ENCODE assay signal across 26 cellular contexts in genomic region chr1:77275194-77275593, GRCh38. TPM values are rescaled to one million over a fixed set of nuclear protein-coding genes. Genes with fewer than 3 reads are reported as not detected.
"Had no signal": no experiment of that assay in that cellular context is flagged by ENCODE, and none has a peak within 500 bp of the region (broad histone marks: within the 10 kb centered on the region; RNA-seq: fewer than 3 reads in every experiment).

No MANE protein-coding gene starts in this region.

- DNase-seq: activated CD4-positive, alpha-beta T cell treated with anti-CD3 and anti-CD28 coated beads for 1 hour; activated CD4-positive, alpha-beta T cell treated with anti-CD3 and anti-CD28 coated beads for 48 hours; activated CD4-positive, alpha-beta T cell treated with anti-CD3 and anti-CD28 coated beads, Interleukin-2, amount 50 U/mL, for 1 hour; activated CD4-positive, alpha-beta T cell treated with anti-CD3 and anti-CD28 coated beads, Interleukin-2, amount 50 U/mL, for 48 hours; activated CD8-positive, alpha-beta memory T cell treated with anti-CD3 and anti-CD28 coated beads for 24 hours; activated CD8-positive, alpha-beta T cell treated with anti-CD3 and anti-CD28 coated beads for 36 hours; activated effector memory CD4-positive, alpha-beta T cell treated with Interleukin-2 at 50 U/mL for 16 hours; activated gamma-delta T cell treated with Interleukin-2 at 50 U/mL for 16 hours; activated naive CD4-positive, alpha-beta T cell treated with anti-CD3 and anti-CD28 coated beads, Interleukin-2, amount 50 U/mL, for 16 hours; activated naive CD4-positive, alpha-beta T cell treated with Interleukin-2 at 50 U/mL for 16 hours; activated T-cell treated with anti-CD3 and anti-CD28 coated beads, Interleukin-2, amount 50 U/mL, for 4 hours; amygdala; aorta; body of pancreas; caudate nucleus; cortex of kidney; dermis blood vessel endothelial cell; effector CD4-positive, alpha-beta T cell; effector memory CD8-positive, alpha-beta T cell; erythroblast; foreskin keratinocyte; gastrocnemius medialis; T-helper 2 cell had no signal

- H3K27ac Mint-ChIP-seq: activated CD8-positive, alpha-beta T cell treated with anti-CD3 and anti-CD28 coated beads for 36 hours; activated naive CD8-positive, alpha-beta T cell; activated T-helper 17 cell treated with anti-CD3 and anti-CD28 coated beads, Interleukin-2, amount 50 U/mL, for 72 hours; effector memory CD8-positive, alpha-beta T cell had no signal

- H3K27me3 Mint-ChIP-seq: activated naive CD8-positive, alpha-beta T cell; activated T-helper 17 cell treated with anti-CD3 and anti-CD28 coated beads, Interleukin-2, amount 50 U/mL, for 72 hours had no signal

- H3K27me3 ChIP-seq: body of pancreas, gastrocnemius medialis had no signal

- H3K27ac ChIP-seq: body of pancreas, esophagus muscularis mucosa, foreskin keratinocyte, gastrocnemius medialis had no signal

- H3K9me3 Mint-ChIP-seq: activated CD8-positive, alpha-beta T cell treated with anti-CD3 and anti-CD28 coated beads for 36 hours; activated T-cell treated with anti-CD3 and anti-CD28 coated beads, Interleukin-2, amount 50 U/mL, for 4 hours; activated T-helper 17 cell treated with anti-CD3 and anti-CD28 coated beads, Interleukin-2, amount 50 U/mL, for 72 hours; effector memory CD8-positive, alpha-beta T cell had no signal

- H3K36me3 ChIP-seq: esophagus muscularis mucosa, gastrocnemius medialis had no signal

- ATAC-seq: activated CD8-positive, alpha-beta T cell treated with anti-CD3 and anti-CD28 coated beads for 36 hours; activated T-cell treated with anti-CD3 and anti-CD28 coated beads, Interleukin-2, amount 50 U/mL, for 4 hours; activated T-helper 17 cell treated with anti-CD3 and anti-CD28 coated beads, Interleukin-2, amount 50 U/mL, for 72 hours; body of pancreas; effector memory CD8-positive, alpha-beta T cell; foreskin keratinocyte; gastrocnemius medialis had no signal

- H3K4me3 Mint-ChIP-seq: activated CD8-positive, alpha-beta T cell treated with anti-CD3 and anti-CD28 coated beads for 36 hours; activated naive CD8-positive, alpha-beta T cell; activated T-cell treated with anti-CD3 and anti-CD28 coated beads, Interleukin-2, amount 50 U/mL, for 4 hours; activated T-helper 17 cell treated with anti-CD3 and anti-CD28 coated beads, Interleukin-2, amount 50 U/mL, for 72 hours; effector memory CD8-positive, alpha-beta T cell had no signal

- H3K36me3 Mint-ChIP-seq: activated naive CD8-positive, alpha-beta T cell had no signal

- H3K4me3 ChIP-seq: body of pancreas, esophagus muscularis mucosa, gastrocnemius medialis had no signal

- H3K4me1 ChIP-seq: body of pancreas, esophagus muscularis mucosa, gastrocnemius medialis had no signal

- H3K9me3 ChIP-seq: body of pancreas, esophagus muscularis mucosa, gastrocnemius medialis had no signal

RNA-seq across cellular contexts. Expression of gene AK5, which starts 6.6 kb away (rescaled TPM):
- total RNA-seq: activated T-helper 17 cell treated with anti-CD3 and anti-CD28 coated beads, Interleukin-2, amount 50 U/mL, for 72 hours; body of pancreas had no signal
